Comparison of ENCODE assay signal across 12 cellular contexts in genomic region chr11:46659908-46660307, GRCh38. TPM values are rescaled to one million over a fixed set of nuclear protein-coding genes. Genes with fewer than 3 reads are reported as not detected.
DNase-seq lines count a peak whose midpoint lies in the region; ATAC-seq and TF ChIP-seq lines count a peak whose summit lies in the region.
"Had no signal": no experiment of that assay in that cellular context is flagged by ENCODE, and none has a peak within 500 bp of the region (broad histone marks: within the 10 kb centered on the region; RNA-seq: fewer than 3 reads in every experiment).

No MANE protein-coding gene starts in this region.

- H3K27ac Mint-ChIP-seq in GM23338, result no peak overlapping the region
- H3K27ac Mint-ChIP-seq: nephron progenitor cell had no signal

- ATAC-seq in GM23338, result no peak
- no peak for ATAC-seq in activated CD4-positive, CD25-positive, alpha-beta regulatory T cell treated with anti-CD3 and anti-CD28 coated beads, Interleukin-2, amount 50 U/mL, for 24 hours

- H2AFZ ChIP-seq in GM23338, result no peak overlapping the region

- no peak overlapping the region for H3K27ac ChIP-seq in GM23338 (ENCODE audit: low read depth)

- H3K4me3 ChIP-seq in fibroblast of pulmonary artery (replicated peaks; ENCODE audit: low read depth, low read length) (no peak overlapping the region), GM23338 (no peak overlapping the region)
- H3K4me3 ChIP-seq: thoracic aorta had no signal

- TF ChIP-seq CTCF in fibroblast of pulmonary artery (IDR thresholded peaks at IDR 0.05; ENCODE audit: low read length, missing control alignments) (no peak), GM23338 (conservative IDR thresholded peaks at IDR 0.05; ENCODE audit: low read depth in 2 of 2) (no peak)

- no peaks in the 10 kb centered on the region for H3K9me2 ChIP-seq in GM23338 (ENCODE audit: insufficient read depth)

- DNase-seq in EL (peak; percentile 27), OCI-M1 (lab: John Stamatoyannopoulos, UW) (peak; percentile 53), fibroblast of pulmonary artery (ENCODE audit: low read depth) (peak; percentile 73), renal cortical epithelial cell (ENCODE audit: low read depth) (peak; percentile 87), GM23338 (ENCODE audit: low spot score) (no peak), HUDEP-2 (lab: John Stamatoyannopoulos, UW; ENCODE audit: unreplicated experiment in 76 of 76) (no peak)
- no peak for DNase-seq in stimulated activated naive CD4-positive, alpha-beta T cell (lab: John Stamatoyannopoulos, UW)
- DNase-seq: activated T-cell treated with anti-CD3 and anti-CD28 coated beads for 4 hours, NCI-H69, nephron progenitor cell had no signal

- H3K4me1 ChIP-seq in GM23338 (ENCODE audit: insufficient read depth), result no peaks in the 10 kb centered on the region

- H3K36me3 ChIP-seq in GM23338 (ENCODE audit: insufficient read depth), result peaks cover 37% of the 10 kb centered on the region

- no peak overlapping the region for H3K4me2 ChIP-seq in GM23338

- 0 out of 2 replicates have a peak, but pooled peaks cover 4% of the 10 kb centered on the region for H3F3A ChIP-seq in GM23338 (replicated peaks; ENCODE audit: low read depth)

- H4K20me1 ChIP-seq in GM23338 (replicated peaks; ENCODE audit: insufficient read depth), result no peaks in the 10 kb centered on the region; the same call in 1 of the 2 replicates

- no peaks in the 10 kb centered on the region for H3K27me3 Mint-ChIP-seq in GM23338 (ENCODE audit: insufficient read depth, low read depth, poor library complexity)

- no peaks in the 10 kb centered on the region for H3K4me1 Mint-ChIP-seq in GM23338
- H3K4me1 Mint-ChIP-seq: nephron progenitor cell had no signal

- no peak overlapping the region for H3K4me3 Mint-ChIP-seq in GM23338
- H3K4me3 Mint-ChIP-seq: nephron progenitor cell had no signal

- peaks cover 53% of the 10 kb centered on the region for H3K36me3 Mint-ChIP-seq in GM23338 (ENCODE audit: low read depth)

- no peaks in the 10 kb centered on the region for H3K79me2 ChIP-seq in GM23338 (replicated peaks; ENCODE audit: insufficient read depth)

- H3K27me3 ChIP-seq in GM23338 (ENCODE audit: insufficient read depth), result no peaks in the 10 kb centered on the region

- no peaks in the 10 kb centered on the region for H3K9me3 Mint-ChIP-seq in GM23338
- H3K9me3 Mint-ChIP-seq: nephron progenitor cell had no signal

TF ChIP-seq in GM23338, 12 proteins besides CTCF, POLR2A, EP300 and RAD21 (continues in another document):
- TF ChIP-seq NANOG (IDR thresholded peaks at IDR 0.05; ENCODE audit: borderline replicate concordance) (no peak), STAT1 (IDR thresholded peaks at IDR 0.05; ENCODE audit: unreplicated experiment) (no peak), CREB1 (CRISPR knock-in tag; IDR thresholded peaks at IDR 0.05; ENCODE audit: low read depth) (no peak), ZNF114 (CRISPR knock-in tag; IDR thresholded peaks at IDR 0.05) (no peak), ZNF331 (CRISPR knock-in tag; IDR thresholded peaks at IDR 0.05; ENCODE audit: low read depth) (no peak), EZH2 (IDR thresholded peaks at IDR 0.05; ENCODE audit: low read depth, unreplicated experiment) (no peak), JUNB (IDR thresholded peaks at IDR 0.05; ENCODE audit: unreplicated experiment) (no peak)
- TF ChIP-seq, protein P1, sequence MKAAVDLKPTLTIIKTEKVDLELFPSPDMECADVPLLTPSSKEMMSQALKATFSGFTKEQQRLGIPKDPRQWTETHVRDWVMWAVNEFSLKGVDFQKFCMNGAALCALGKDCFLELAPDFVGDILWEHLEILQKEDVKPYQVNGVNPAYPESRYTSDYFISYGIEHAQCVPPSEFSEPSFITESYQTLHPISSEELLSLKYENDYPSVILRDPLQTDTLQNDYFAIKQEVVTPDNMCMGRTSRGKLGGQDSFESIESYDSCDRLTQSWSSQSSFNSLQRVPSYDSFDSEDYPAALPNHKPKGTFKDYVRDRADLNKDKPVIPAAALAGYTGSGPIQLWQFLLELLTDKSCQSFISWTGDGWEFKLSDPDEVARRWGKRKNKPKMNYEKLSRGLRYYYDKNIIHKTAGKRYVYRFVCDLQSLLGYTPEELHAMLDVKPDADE (IDR thresholded peaks at IDR 0.05), result no peak
- TF ChIP-seq, protein P2, sequence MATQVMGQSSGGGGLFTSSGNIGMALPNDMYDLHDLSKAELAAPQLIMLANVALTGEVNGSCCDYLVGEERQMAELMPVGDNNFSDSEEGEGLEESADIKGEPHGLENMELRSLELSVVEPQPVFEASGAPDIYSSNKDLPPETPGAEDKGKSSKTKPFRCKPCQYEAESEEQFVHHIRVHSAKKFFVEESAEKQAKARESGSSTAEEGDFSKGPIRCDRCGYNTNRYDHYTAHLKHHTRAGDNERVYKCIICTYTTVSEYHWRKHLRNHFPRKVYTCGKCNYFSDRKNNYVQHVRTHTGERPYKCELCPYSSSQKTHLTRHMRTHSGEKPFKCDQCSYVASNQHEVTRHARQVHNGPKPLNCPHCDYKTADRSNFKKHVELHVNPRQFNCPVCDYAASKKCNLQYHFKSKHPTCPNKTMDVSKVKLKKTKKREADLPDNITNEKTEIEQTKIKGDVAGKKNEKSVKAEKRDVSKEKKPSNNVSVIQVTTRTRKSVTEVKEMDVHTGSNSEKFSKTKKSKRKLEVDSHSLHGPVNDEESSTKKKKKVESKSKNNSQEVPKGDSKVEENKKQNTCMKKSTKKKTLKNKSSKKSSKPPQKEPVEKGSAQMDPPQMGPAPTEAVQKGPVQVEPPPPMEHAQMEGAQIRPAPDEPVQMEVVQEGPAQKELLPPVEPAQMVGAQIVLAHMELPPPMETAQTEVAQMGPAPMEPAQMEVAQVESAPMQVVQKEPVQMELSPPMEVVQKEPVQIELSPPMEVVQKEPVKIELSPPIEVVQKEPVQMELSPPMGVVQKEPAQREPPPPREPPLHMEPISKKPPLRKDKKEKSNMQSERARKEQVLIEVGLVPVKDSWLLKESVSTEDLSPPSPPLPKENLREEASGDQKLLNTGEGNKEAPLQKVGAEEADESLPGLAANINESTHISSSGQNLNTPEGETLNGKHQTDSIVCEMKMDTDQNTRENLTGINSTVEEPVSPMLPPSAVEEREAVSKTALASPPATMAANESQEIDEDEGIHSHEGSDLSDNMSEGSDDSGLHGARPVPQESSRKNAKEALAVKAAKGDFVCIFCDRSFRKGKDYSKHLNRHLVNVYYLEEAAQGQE (IDR thresholded peaks at IDR 0.05; ENCODE audit: unreplicated experiment), result no peak

RNA-seq across cellular contexts. Expression of gene ARHGAP1, which starts 40.5 kb away (rescaled TPM):
- 19.4 and 42.6 TPM in 2 replicates for total RNA-seq in renal cortical epithelial cell
- 30.4 and 38.1 TPM in 2 replicates for total RNA-seq in GM23338 (2014; rRNA removed; shearing (Covaris generic))
- 23.4 and 23.5 TPM in 2 replicates for polyA plus RNA-seq in GM23338 (2016; fragmentation: Nextera tagmentation; extraction: Ambion mirVana)

RNA-seq across cellular contexts. Expression of gene ZNF408, which starts 40.9 kb away (rescaled TPM):
- total RNA-seq in renal cortical epithelial cell, result 4.3 and 7.8 TPM in 2 replicates
- 17.2 and 25.6 TPM in 2 replicates for total RNA-seq in GM23338 (2014; rRNA removed; shearing (Covaris generic))
- 6.1 and 7.8 TPM in 2 replicates for polyA plus RNA-seq in GM23338 (2016; fragmentation: Nextera tagmentation; extraction: Ambion mirVana)

RNA-seq across cellular contexts. Expression of gene ATG13, which starts 42.6 kb away (rescaled TPM):
- 78.5 and 80.2 TPM in 2 replicates for total RNA-seq in renal cortical epithelial cell
- 71.1 and 71.4 TPM in 2 replicates for total RNA-seq in GM23338 (2014; rRNA removed; shearing (Covaris generic))
- polyA plus RNA-seq in GM23338 (2016; fragmentation: Nextera tagmentation; extraction: Ambion mirVana), result 32.3 and 32.9 TPM in 2 replicates

RNA-seq across cellular contexts. Expression of gene HARBI1, which starts 42.9 kb away (rescaled TPM):
- 4.3 and 6.8 TPM in 2 replicates for total RNA-seq in renal cortical epithelial cell
- total RNA-seq in GM23338 (2014; rRNA removed; shearing (Covaris generic)), result 4.9 and 6.5 TPM in 2 replicates
- 4.2 TPM in 2 replicates for polyA plus RNA-seq in GM23338 (2016; fragmentation: Nextera tagmentation; extraction: Ambion mirVana)

RNA-seq across cellular contexts. Expression of gene F2, which starts 59.1 kb away (rescaled TPM):
- total RNA-seq in renal cortical epithelial cell, result 1.1 TPM in 1 of 2 replicates, not detected in the other
- 0.21 TPM in 1 of 2 replicates, not detected in the other for total RNA-seq in GM23338 (2014; rRNA removed; shearing (Covaris generic))
- polyA plus RNA-seq in GM23338 (2016; fragmentation: Nextera tagmentation; extraction: Ambion mirVana), result 0.31 TPM in 1 of 2 replicates, not detected in the other
- total RNA-seq: thoracic aorta had no signal

Comparison
In these comparisons a context has a peak if more than half of its experiments do, and no peak if none do; other contexts are left out.
1. DNase-seq: peak in EL (single experiment), OCI-M1 (single experiment), fibroblast of pulmonary artery (single experiment) and renal cortical epithelial cell (single experiment); none in GM23338 (single experiment), stimulated activated naive CD4-positive, alpha-beta T cell (0 of 6) and HUDEP-2 (0 of 76).